31 cellular contexts compared by ENCODE assay signal in the genomic region with DNA sequence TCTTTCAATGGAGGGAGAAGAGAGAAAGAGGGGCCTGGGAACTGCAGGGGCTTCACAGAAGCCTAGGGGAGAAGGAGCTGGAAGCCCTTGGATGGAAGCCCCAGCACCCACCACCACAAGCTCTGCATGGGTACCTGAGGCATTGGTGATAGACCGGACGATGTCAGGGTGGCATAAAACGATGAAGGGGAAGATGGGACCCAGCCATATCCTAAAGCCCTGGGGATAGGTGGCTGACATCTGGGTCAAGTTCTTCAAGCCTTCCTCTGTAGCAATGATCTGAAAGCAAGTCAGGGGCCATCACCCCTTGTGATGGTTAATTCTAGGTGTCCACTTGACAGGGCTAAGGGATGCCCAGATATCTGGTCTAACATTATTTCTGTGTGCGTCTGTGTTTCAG. TPM values are rescaled to one million over a fixed set of nuclear protein-coding genes. Genes with fewer than 3 reads are reported as not detected.
"Had no signal": no experiment of that assay in that cellular context is flagged by ENCODE, and none has a peak within 500 bp of the region (broad histone marks: within the 10 kb centered on the region; RNA-seq: fewer than 3 reads in every experiment).

No MANE protein-coding gene starts in this region.

- H3K27ac ChIP-seq: colonic mucosa, esophagus squamous epithelium, gastrocnemius medialis, left lung, lower lobe of right lung had no signal

- H3K36me3 ChIP-seq: colonic mucosa, esophagus squamous epithelium, gastrocnemius medialis, heart right ventricle, left lung, lower lobe of right lung had no signal

- H3K9me3 Mint-ChIP-seq: dendritic cell treated with granulocyte-macrophage colony-stimulating factor and Interleukin-4, amounts not matched to agents 40 ng/mL and 50 ng/mL, for 4 days; effector memory CD8-positive, alpha-beta T cell had no signal

- H3K4me1 ChIP-seq: colonic mucosa, left lung had no signal

- H3K36me3 Mint-ChIP-seq: mesothelial cell of epicardium had no signal

- H3K9me3 ChIP-seq: colonic mucosa, esophagus squamous epithelium, gastrocnemius medialis, heart right ventricle, left lung, lower lobe of right lung, mucosa of descending colon had no signal

- H3K4me1 Mint-ChIP-seq: endodermal cell, mesothelial cell of epicardium had no signal

- ATAC-seq: effector memory CD8-positive, alpha-beta T cell; gastrocnemius medialis; heart right ventricle; left cardiac atrium; left lung; left ventricle myocardium superior; lower lobe of right lung; mucosa of descending colon had no signal

- H3K4me3 ChIP-seq: colonic mucosa, esophagus squamous epithelium, gastrocnemius medialis, heart right ventricle, left lung, lower lobe of right lung, mucosa of descending colon had no signal

- H3K4me3 Mint-ChIP-seq: dendritic cell treated with granulocyte-macrophage colony-stimulating factor and Interleukin-4, amounts not matched to agents 40 ng/mL and 50 ng/mL, for 4 days; effector memory CD8-positive, alpha-beta T cell; endodermal cell; mesothelial cell of epicardium had no signal

- DNase-seq: colonic mucosa; cortex of kidney; effector CD8-positive, alpha-beta T cell; effector memory CD8-positive, alpha-beta T cell; endodermal cell; esophagus squamous epithelium; foreskin fibroblast; foreskin melanocyte; gastrocnemius medialis; glutamatergic neuron; heart right ventricle; hippocampal formation; left cardiac atrium; left lung; left ventricle myocardium superior; lower lobe of right lung; mesenchymal stem cell; mucosa of descending colon had no signal

- H3K27ac Mint-ChIP-seq: dendritic cell treated with granulocyte-macrophage colony-stimulating factor and Interleukin-4, amounts not matched to agents 40 ng/mL and 50 ng/mL, for 4 days; effector memory CD8-positive, alpha-beta T cell; endodermal cell; mesothelial cell of epicardium had no signal

- H3K27me3 ChIP-seq: colonic mucosa, esophagus squamous epithelium, gastrocnemius medialis had no signal

RNA-seq across cellular contexts. Expression of gene OR10H5, which starts 11.2 kb away (rescaled TPM):
- total RNA-seq: chondrocyte, colonic mucosa, dermis microvascular lymphatic vessel endothelial cell, endodermal cell, epithelial cell of proximal tubule, esophagus squamous epithelium, gastrocnemius medialis, glomerular endothelial cell, heart right ventricle, kidney epithelial cell, left cardiac atrium, left lung, left ventricle myocardium superior, lower leg skin, lower lobe of right lung, lung microvascular endothelial cell, mesenteric fat pad, mesothelial cell of epicardium, mucosa of descending colon, myocyte had no signal
- polyA plus RNA-seq: esophagus, heart right ventricle, keratinocyte had no signal

RNA-seq across cellular contexts. Expression of gene OR10H3, which starts 38.5 kb away (rescaled TPM):
- total RNA-seq: chondrocyte, colonic mucosa, dermis microvascular lymphatic vessel endothelial cell, endodermal cell, epithelial cell of proximal tubule, esophagus squamous epithelium, gastrocnemius medialis, glomerular endothelial cell, heart right ventricle, kidney epithelial cell, left cardiac atrium, left lung, left ventricle myocardium superior, lower leg skin, lower lobe of right lung, lung microvascular endothelial cell, mesenteric fat pad, mesothelial cell of epicardium, mucosa of descending colon, myocyte had no signal
- polyA plus RNA-seq: esophagus, heart right ventricle, keratinocyte had no signal

RNA-seq across cellular contexts. Expression of gene OR10H1, which starts 39.2 kb away (rescaled TPM):
- total RNA-seq: chondrocyte, colonic mucosa, dermis microvascular lymphatic vessel endothelial cell, epithelial cell of proximal tubule, esophagus squamous epithelium, gastrocnemius medialis, glomerular endothelial cell, heart right ventricle, kidney epithelial cell, left cardiac atrium, left ventricle myocardium superior, lower lobe of right lung, lung microvascular endothelial cell, mesenteric fat pad, myocyte had no signal
- polyA plus RNA-seq: heart right ventricle, keratinocyte had no signal

RNA-seq across cellular contexts. Expression of gene OR10H2, which starts 48.4 kb away (rescaled TPM):
- total RNA-seq: chondrocyte, colonic mucosa, dermis microvascular lymphatic vessel endothelial cell, endodermal cell, epithelial cell of proximal tubule, esophagus squamous epithelium, gastrocnemius medialis, glomerular endothelial cell, heart right ventricle, kidney epithelial cell, left cardiac atrium, left lung, left ventricle myocardium superior, lower leg skin, lower lobe of right lung, lung microvascular endothelial cell, mesenteric fat pad, mesothelial cell of epicardium, mucosa of descending colon, myocyte had no signal
- polyA plus RNA-seq: esophagus, heart right ventricle, keratinocyte had no signal
